Comparison of ENCODE assay signal across 10 cellular contexts in the genomic region with DNA sequence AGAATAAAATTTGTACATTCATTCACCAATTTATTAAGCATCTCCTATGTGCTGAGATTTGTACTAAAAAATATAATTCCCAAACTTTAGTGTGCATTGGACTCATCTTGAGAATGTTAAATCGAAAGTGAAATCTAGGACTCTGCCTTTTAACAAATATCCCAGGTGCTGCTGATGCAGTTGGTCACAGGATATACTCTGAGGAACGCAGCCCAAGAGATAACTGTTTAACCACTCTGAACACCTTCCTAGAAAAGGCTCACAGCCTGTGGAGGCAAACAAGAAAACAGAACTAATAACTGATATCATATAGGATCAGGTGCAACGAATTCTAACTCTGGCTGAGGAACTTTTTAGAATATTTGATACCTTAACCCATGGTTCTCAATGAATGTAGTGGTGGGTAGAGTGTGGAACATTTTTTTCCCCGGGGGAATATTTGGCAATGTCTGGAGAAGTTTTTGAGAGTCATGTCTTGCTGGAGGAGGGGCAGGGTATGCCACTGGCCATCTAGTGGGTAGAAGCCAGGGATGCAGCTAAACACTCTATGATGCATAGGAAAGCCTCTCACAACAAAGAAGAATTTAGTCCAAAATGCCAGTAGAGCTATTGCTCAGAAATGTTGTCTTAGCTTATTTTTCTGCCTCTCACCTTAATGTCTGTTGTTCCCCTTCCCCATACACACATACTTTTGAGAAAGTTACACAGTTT.
DNase-seq lines count a peak whose midpoint lies in the region; ATAC-seq, FAIRE-seq and TF ChIP-seq lines count a peak whose summit lies in the region.
"Had no signal": no experiment of that assay in that cellular context is flagged by ENCODE, and none has a peak within 500 bp of the region (broad histone marks: within the 10 kb centered on the region; RNA-seq: fewer than 3 reads in every experiment).

No MANE protein-coding gene starts in this region.

- POLR2A ChIA-PET in OCI-LY7 (lab: Charles Lee) = interaction anchor here (0.7 kb wide), 1 partner anchor 77 kb away, joined by 3 read pairs; no protein-coding TSS in a partner anchor

- H3K9me3 Mint-ChIP-seq in activated naive CD4-positive, alpha-beta T cell treated with anti-CD3 and anti-CD28 coated beads, Interleukin-2, amount 10 ng/mL, durations not matched to agents 7 days and 5 days = no peaks in the 10 kb centered on the region
- no peaks in the 10 kb centered on the region for H3K9me3 Mint-ChIP-seq in type B pancreatic cell

- no TSS peak for BruUV-seq in OCI-LY7 (replicated peaks; lab: Mats Ljungman, UMichigan)

- H3K4me3 Mint-ChIP-seq in activated naive CD4-positive, alpha-beta T cell treated with anti-CD3 and anti-CD28 coated beads, Interleukin-2, amount 10 ng/mL, durations not matched to agents 7 days and 5 days = peak overlapping the region; percentile 7
- H3K4me3 Mint-ChIP-seq in type B pancreatic cell = no peak overlapping the region

- peaks cover 4% of the 10 kb centered on the region; the same call in 1 of the 2 replicates for H3K36me3 ChIP-seq in OCI-LY7 (ENCODE audit: insufficient read depth, low read length)
- peaks cover 1% of the 10 kb centered on the region for H3K36me3 ChIP-seq in bronchial epithelial cell (ENCODE audit: control insufficient read depth, insufficient read depth, low read length)

- intact Hi-C loops in OCI-LY7 (cut with micrococcal nuclease; ENCODE audit: unreplicated experiment) = no loop called here

- no peaks in the 10 kb centered on the region for H4K20me1 ChIP-seq in OCI-LY7 (ENCODE audit: insufficient read depth, low read length)

- no peak for DNase-seq in activated naive CD4-positive, alpha-beta T cell treated with anti-CD3 and anti-CD28 coated beads, Interleukin-2, amount 10 ng/mL, durations not matched to agents 7 days and 5 days
- DNase-seq in activated naive CD4-positive, alpha-beta T cell (lab: John Stamatoyannopoulos, UW) = no peak
- peak; percentile 3 for DNase-seq in OCI-LY7 (ENCODE audit: low spot score)
- no peak for DNase-seq in bronchial epithelial cell (ENCODE audit: low read depth)
- DNase-seq in type B pancreatic cell (ENCODE audit: extremely low spot score, unreplicated experiment) = no peak
- DNase-seq in NCI-H2171 treated with DMSO at 0.1 percent for 48 hours (lab: John Stamatoyannopoulos, UW) = no peak
- no peak for DNase-seq in H4 (ENCODE audit: low spot score)
- DNase-seq: NCI-H1105, nucleus accumbens had no signal

- no peaks in the 10 kb centered on the region for H3K9me2 ChIP-seq in OCI-LY7 (ENCODE audit: insufficient read depth, low read length)

- peak overlapping the region; percentile 73 for H3K27ac Mint-ChIP-seq in activated naive CD4-positive, alpha-beta T cell treated with anti-CD3 and anti-CD28 coated beads, Interleukin-2, amount 10 ng/mL, durations not matched to agents 7 days and 5 days
- H3K27ac Mint-ChIP-seq in type B pancreatic cell = no peak overlapping the region

- H2AFZ ChIP-seq in OCI-LY7 (ENCODE audit: low read length) = no peak overlapping the region

- H3K4me1 Mint-ChIP-seq in activated naive CD4-positive, alpha-beta T cell treated with anti-CD3 and anti-CD28 coated beads, Interleukin-2, amount 10 ng/mL, durations not matched to agents 7 days and 5 days = peaks cover 26% of the 10 kb centered on the region
- no peaks in the 10 kb centered on the region for H3K4me1 Mint-ChIP-seq in type B pancreatic cell (ENCODE audit: unreplicated experiment)

- no peak overlapping the region for H3K4me3 ChIP-seq in OCI-LY7 (ENCODE audit: low read depth, low read length, poor library complexity, severe bottlenecking)
- H3K4me3 ChIP-seq in bronchial epithelial cell (ENCODE audit: low read depth, low read length) = no peak overlapping the region

- no peaks in the 10 kb centered on the region for H3K4me1 ChIP-seq in OCI-LY7 (ENCODE audit: insufficient read depth, low read length, poor library complexity, severe bottlenecking)

- H3K9me3 ChIP-seq in OCI-LY7 (ENCODE audit: low read length) = no peaks in the 10 kb centered on the region

- TF ChIP-seq CTCF in OCI-LY7 (conservative IDR thresholded peaks at IDR 0.05; ENCODE audit: low read length) = 0 out of 2 replicates have a peak, but pooled peaks have one; percentile 33
- peak; percentile 16 for TF ChIP-seq CTCF in bronchial epithelial cell (IDR thresholded peaks at IDR 0.05; ENCODE audit: insufficient read depth, low read length, severe bottlenecking)
- TF ChIP-seq CTCF in type B pancreatic cell (conservative IDR thresholded peaks at IDR 0.05) = peak; percentile 47

- H3K27me3 ChIP-seq in bronchial epithelial cell (ENCODE audit: control insufficient read depth, insufficient read depth, low read length) = no peaks in the 10 kb centered on the region

- H3K4me2 ChIP-seq in OCI-LY7 (ENCODE audit: low read length) = no peak overlapping the region

- FAIRE-seq in bronchial epithelial cell (lab: Jason Lieb, UNC) = no peak

- no peak overlapping the region for H3K27ac ChIP-seq in OCI-LY7 (ENCODE audit: low read depth, low read length, poor library complexity, severe bottlenecking)

- no peaks in the 10 kb centered on the region for H3K27me3 Mint-ChIP-seq in activated naive CD4-positive, alpha-beta T cell treated with anti-CD3 and anti-CD28 coated beads, Interleukin-2, amount 10 ng/mL, durations not matched to agents 7 days and 5 days
- H3K27me3 Mint-ChIP-seq in type B pancreatic cell = no peaks in the 10 kb centered on the region

- H3K36me3 Mint-ChIP-seq in activated naive CD4-positive, alpha-beta T cell treated with anti-CD3 and anti-CD28 coated beads, Interleukin-2, amount 10 ng/mL, durations not matched to agents 7 days and 5 days = no peaks in the 10 kb centered on the region
- H3K36me3 Mint-ChIP-seq in type B pancreatic cell = peaks cover 15% of the 10 kb centered on the region

- CTCF ChIA-PET in activated naive CD4-positive, alpha-beta T cell treated with anti-CD3 and anti-CD28 coated beads, Interleukin-2, amount 10 ng/mL, durations not matched to agents 7 days and 5 days (lab: Charles Lee) = interaction anchor here (1.0 kb wide), 1 partner anchor 16 kb away, joined by 3 read pairs; no protein-coding TSS in a partner anchor
- CTCF ChIA-PET in OCI-LY7 (lab: Charles Lee; ENCODE audit: unreplicated experiment) = no interaction called here

- no peaks in the 10 kb centered on the region for H3K79me2 ChIP-seq in OCI-LY7 (ENCODE audit: insufficient read depth, low read depth, low read length)

- no peak for ATAC-seq in activated CD4-positive, CD25-positive, alpha-beta regulatory T cell treated with anti-CD3 and anti-CD28 coated beads, Interleukin-2, amount 50 U/mL, for 24 hours
